Comparison of ENCODE assay signal across 8 cellular contexts in the genomic region with DNA sequence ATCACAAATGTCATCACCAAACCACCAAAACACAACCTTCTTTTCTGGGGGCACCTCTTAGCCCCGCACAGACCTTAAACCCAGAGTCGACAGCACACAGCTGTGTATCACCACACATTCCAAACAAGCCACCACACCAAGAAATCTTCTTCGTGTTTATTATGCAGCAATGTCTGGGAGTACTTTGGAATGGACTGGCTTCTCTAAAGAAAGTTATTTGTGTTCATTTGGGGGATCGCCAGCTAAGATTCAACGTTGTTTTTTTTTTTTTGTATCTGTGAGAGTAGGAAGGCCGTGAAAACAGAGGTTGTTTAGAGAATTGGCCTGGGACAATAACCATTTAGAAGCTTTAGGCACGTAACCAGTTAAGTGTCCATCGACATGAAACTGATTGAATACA. TPM values are rescaled to one million over a fixed set of nuclear protein-coding genes. Genes with fewer than 3 reads are reported as not detected.
DNase-seq lines count a peak whose midpoint lies in the region; ATAC-seq and TF ChIP-seq lines count a peak whose summit lies in the region.

No MANE protein-coding gene starts in this region.

- H3K4me1 Mint-ChIP-seq in endothelial cell (ENCODE audit: unreplicated experiment) = peaks cover 12% of the 10 kb centered on the region

- peaks cover 1% of the 10 kb centered on the region for H3K27me3 Mint-ChIP-seq in endothelial cell (ENCODE audit: unreplicated experiment)

- H3K9me3 Mint-ChIP-seq in endothelial cell (ENCODE audit: unreplicated experiment) = no peaks in the 10 kb centered on the region

- H3K4me3 ChIP-seq in DND-41 (ENCODE audit: low read depth in 1 of 2, low read length in 2 of 2) = peak overlapping the region in 1 of 2 experiments; percentile 51; a peak in 2 of 4 replicates

- peak overlapping the region; percentile 56 for H3K9ac ChIP-seq in DND-41 (ENCODE audit: low read depth, low read length)

- H4K20me1 ChIP-seq in DND-41 (ENCODE audit: insufficient read depth, low read length) = no peaks in the 10 kb centered on the region

- H3K36me3 ChIP-seq in DND-41 (ENCODE audit: insufficient read depth, low read length) = peaks cover 2% of the 10 kb centered on the region; the same call in 1 of the 2 replicates

- no peak for TF ChIP-seq CTCF in DND-41 (IDR thresholded peaks at IDR 0.05; ENCODE audit: borderline replicate concordance, extremely low read depth, low read length, poor library complexity, severe bottlenecking)
- no peak for TF ChIP-seq CTCF in endothelial cell (IDR thresholded peaks at IDR 0.05; ENCODE audit: unreplicated experiment)

- H3K27ac Mint-ChIP-seq in endothelial cell (ENCODE audit: unreplicated experiment) = peak overlapping the region; percentile 3

- peak; percentile 47 for ATAC-seq in DND-41 (ENCODE audit: insufficient read depth, low read depth)

- peak overlapping the region; percentile 60 for H3K4me2 ChIP-seq in DND-41 (ENCODE audit: insufficient read depth, low read length)

- H2AFZ ChIP-seq in DND-41 (ENCODE audit: low read depth, low read length) = peak overlapping the region; percentile 65

- H3K27me3 ChIP-seq in DND-41 (ENCODE audit: insufficient read depth, low read length, poor library complexity) = no peaks in the 10 kb centered on the region

- H3K4me1 ChIP-seq in DND-41 (ENCODE audit: insufficient read depth, low read length) = peaks cover 47% of the 10 kb centered on the region

- H3K4me3 Mint-ChIP-seq in endothelial cell (ENCODE audit: unreplicated experiment) = peak overlapping the region; percentile 92

- peaks cover 12% of the 10 kb centered on the region for H3K36me3 Mint-ChIP-seq in endothelial cell (ENCODE audit: low read depth, unreplicated experiment)

- H3K79me2 ChIP-seq in DND-41 (ENCODE audit: insufficient read depth, low read length) = peaks cover 32% of the 10 kb centered on the region

- DNase-seq in DND-41 (peak; percentile 47), M059J (ENCODE audit: low read depth) (peak; percentile 33), endothelial cell (ENCODE audit: low spot score) (no peak), pons (ENCODE audit: low spot score) (peak; percentile 29), kidney glomerular epithelial cell (lab: John Stamatoyannopoulos, UW) (no peak), kidney tubule cell (ENCODE audit: low spot score) (no peak), ureter (ENCODE audit: low spot score) (no peak)
- DNase-seq in stimulated activated CD4-positive, alpha-beta T cell treated with anti-CD3 and anti-CD28 coated beads, Interleukin-4, amount 100 ng/mL, for 4 hours = no peak

- no peaks in the 10 kb centered on the region for H3K9me3 ChIP-seq in DND-41 (ENCODE audit: insufficient read depth, low read length, severe bottlenecking)

- H3K27ac ChIP-seq in DND-41 (ENCODE audit: low read length) = peak overlapping the region; percentile 95

RNA-seq across cellular contexts. Expression of a gene that starts 1.0 kb away (rescaled TPM):
- 14.6 and 25.0 TPM in 2 replicates for total RNA-seq in M059J (2014; rRNA removed; shearing (Covaris generic))
- total RNA-seq in endothelial cell (ENCODE audit: unreplicated experiment) = 105 TPM
- total RNA-seq in ureter = 72.8 TPM

Comparison
In these comparisons a context has a peak if more than half of its experiments do, and no peak if none do; other contexts are left out.
1. DNase-seq: peak in DND-41 (single experiment), M059J (single experiment) and pons (single experiment); none in endothelial cell (single experiment), kidney glomerular epithelial cell (single experiment), kidney tubule cell (single experiment), ureter (single experiment) and stimulated activated CD4-positive, alpha-beta T cell treated with anti-CD3 and anti-CD28 coated beads, Interleukin-4, amount 100 ng/mL, for 4 hours (0 of 2).